16 cellular contexts compared by ENCODE assay signal in the genomic region with DNA sequence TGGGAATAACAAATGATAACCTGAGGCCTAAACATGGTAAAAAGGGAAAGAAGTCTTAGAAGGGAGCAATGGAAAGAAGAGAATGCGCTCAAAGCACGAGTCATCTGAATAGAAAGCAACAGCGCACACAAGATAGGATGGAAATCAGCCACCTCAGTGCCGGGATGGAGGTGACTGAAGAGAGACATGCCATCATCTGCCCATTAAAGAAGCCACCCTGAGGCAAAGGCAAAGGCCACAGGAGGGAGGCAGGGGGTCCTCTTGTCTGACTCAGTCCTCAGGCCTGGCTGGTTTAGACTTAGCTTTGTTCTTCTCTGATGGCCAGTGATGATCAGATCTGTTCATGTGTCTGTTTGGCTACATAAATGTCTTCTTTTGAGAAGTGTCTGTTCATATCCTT.
DNase-seq lines count a peak whose midpoint lies in the region; ATAC-seq, FAIRE-seq and TF ChIP-seq lines count a peak whose summit lies in the region.
"Had no signal": no experiment of that assay in that cellular context is flagged by ENCODE, and none has a peak within 500 bp of the region (broad histone marks: within the 10 kb centered on the region; RNA-seq: fewer than 3 reads in every experiment).

No MANE protein-coding gene starts in this region.

- in situ Hi-C loops in GM12878 (cut with MboI), result no loop called here

- no peak for TF ChIP-seq POLR2A in GM12878 (IDR thresholded peaks at IDR 0.05; ENCODE audit: low read depth, low read length)

- no peak overlapping the region for H3K4me3 Mint-ChIP-seq in neural crest cell
- H3K4me3 Mint-ChIP-seq: CD8-positive, alpha-beta memory T cell; H9 had no signal

- H3K36me3 Mint-ChIP-seq in neural crest cell (ENCODE audit: low read depth), result peaks cover 21% of the 10 kb centered on the region

- H2AFZ ChIP-seq in SK-N-SH (ENCODE audit: low read depth) (no peak overlapping the region), GM12878 (ENCODE audit: control insufficient read depth, low read depth, low read length) (no peak overlapping the region)

- SMC1A ChIA-PET in GM12878 (lab: Charles Lee; ENCODE audit: uncharacterized antibody, unreplicated experiment), result no interaction called here

- no peak overlapping the region for H3K27ac ChIP-seq in SK-N-SH (ENCODE audit: low read depth in 2 of 2, low read length in 1 of 2)
- no peak overlapping the region for H3K27ac ChIP-seq in GM12878 (ENCODE audit: control insufficient read depth, insufficient read depth)
- H3K27ac ChIP-seq: 22Rv1, BLaER1 had no signal

- FAIRE-seq in GM12878 (lab: Jason Lieb, UNC), result no peak
- FAIRE-seq: GM12892 had no signal

- peaks cover 9% of the 10 kb centered on the region for H3K4me1 Mint-ChIP-seq in neural crest cell

- CTCF ChIA-PET in SK-N-SH (lab: Yijun Ruan, JAX) (interaction anchor here (1.5 kb wide), 1 partner anchor 373 kb away, joined by 3 read pairs; no protein-coding TSS in a partner anchor), GM12878 (lab: Yijun Ruan, JAX) (no interaction called here), GM10248 (lab: Yijun Ruan, JAX) (no interaction called here)

- 79% methylated on average over 4 of the region's 4 CpGs for WGBS in SK-N-SH (ENCODE audit: low lambda C conversion rate)
- 94% methylated on average over 4 of the region's 4 CpGs for WGBS in GM12878 (ENCODE audit: insufficient coverage, insufficient replicate concordance, low lambda C conversion rate, missing lambda C conversion rate)

- H3K4me2 ChIP-seq in SK-N-SH (no peak overlapping the region), GM12878 (ENCODE audit: control insufficient read depth, insufficient read depth) (no peak overlapping the region)
- H3K4me2 ChIP-seq: BLaER1 had no signal

- H3K36me3 ChIP-seq in SK-N-SH (replicated peaks in 1 of 2; ENCODE audit: control insufficient read depth in 1 of 2, insufficient read depth in 2 of 2, low read length in 1 of 2) (peaks cover 7 to 8% of the 10 kb centered on the region in 2 experiments), GM12878 (ENCODE audit: control insufficient read depth in 2 of 2, insufficient read depth in 2 of 2, low read length in 1 of 2) (peaks cover 0 to 8% of the 10 kb centered on the region in 2 experiments; a peak in 2 of 4 replicates)

- H3K9me3 ChIP-seq in SK-N-SH (no peaks in the 10 kb centered on the region), GM12878 (replicated peaks; ENCODE audit: control insufficient read depth, insufficient read depth, low read length) (no peaks in the 10 kb centered on the region)

- H4K20me1 ChIP-seq in SK-N-SH (ENCODE audit: insufficient read depth) (no peaks in the 10 kb centered on the region), GM12878 (ENCODE audit: control insufficient read depth, insufficient read depth) (no peaks in the 10 kb centered on the region)
- H4K20me1 ChIP-seq: BLaER1 had no signal

- H3K9ac ChIP-seq in SK-N-SH, result no peak overlapping the region
- no peak overlapping the region for H3K9ac ChIP-seq in GM12878 (ENCODE audit: control insufficient read depth, insufficient read depth, low read length)
- H3K9ac ChIP-seq: BLaER1 had no signal

- no peak overlapping the region for H3K4me3 ChIP-seq in SK-N-SH (ENCODE audit: low read depth in 2 of 2, low read length in 1 of 2)
- H3K4me3 ChIP-seq in GM12878, result no peak overlapping the region
- H3K4me3 ChIP-seq: BLaER1 had no signal

- H3K27me3 ChIP-seq in SK-N-SH (ENCODE audit: insufficient read depth) (no peaks in the 10 kb centered on the region), GM12878 (replicated peaks in 1 of 2; ENCODE audit: control insufficient read depth in 2 of 2, insufficient read depth in 2 of 2, low read length in 1 of 2) (no peaks in the 10 kb centered on the region)
- H3K27me3 ChIP-seq: BLaER1 had no signal

- peak; percentile 22 for DNase-seq in SK-N-SH
- no peak for DNase-seq in GM12878 (ENCODE audit: low read depth, low spot score)
- no peak for DNase-seq in neural crest cell (ENCODE audit: low read depth, low spot score)
- DNase-seq in NCI-H128 (lab: John Stamatoyannopoulos, UW; ENCODE audit: unreplicated experiment), result no peak
- DNase-seq in GM10248 (ENCODE audit: extremely low spot score), result no peak
- DNase-seq in RPMI8226, result no peak
- DNase-seq: CD8-positive, alpha-beta memory T cell; DMS53; GOT3; H9; IMR-90 had no signal

- RAD21 ChIA-PET in GM12878 (lab: Charles Lee; ENCODE audit: unreplicated experiment), result no interaction called here

- H3K27ac Mint-ChIP-seq in neural crest cell (ENCODE audit: unreplicated experiment), result peak overlapping the region; percentile 32
- H3K27ac Mint-ChIP-seq: H9 had no signal

- no peak for TF ChIP-seq RAD21 in SK-N-SH (IDR thresholded peaks at IDR 0.05; ENCODE audit: low read length)
- TF ChIP-seq RAD21 in GM12878 (IDR thresholded peaks at IDR 0.05; ENCODE audit: insufficient read depth, low read depth, low read length), result no peak

- TSS peak; percentile 51 for BruUV-seq in GM12878 (replicated peaks; lab: Mats Ljungman, UMichigan)

- no peak for TF ChIP-seq CTCF in SK-N-SH (IDR thresholded peaks at IDR 0.05)
- no peak for TF ChIP-seq CTCF in GM12878 (IDR thresholded peaks at IDR 0.05 in 2 of 3, conservative IDR thresholded peaks at IDR 0.05 in 1 of 3; ENCODE audit: control insufficient read depth in 2 of 3, extremely low read depth in 1 of 3, insufficient read depth in 1 of 3, low read depth in 3 of 3, low read length in 3 of 3)
- TF ChIP-seq CTCF in neural crest cell (conservative IDR thresholded peaks at IDR 0.05), result no peak
- no peak for TF ChIP-seq CTCF in GM10248 (IDR thresholded peaks at IDR 0.05; ENCODE audit: control extremely low read depth, extremely low read depth, low read depth, missing control alignments)

- no peaks in the 10 kb centered on the region for H3K9me2 ChIP-seq in SK-N-SH

- TF ChIP-seq EP300 in SK-N-SH (IDR thresholded peaks at IDR 0.05; ENCODE audit: borderline replicate concordance in 1 of 2, low read depth in 1 of 2, low read length in 1 of 2) (no peak), GM12878 (IDR thresholded peaks at IDR 0.05; ENCODE audit: borderline replicate concordance in 1 of 2, control insufficient read depth in 1 of 2, low read depth in 2 of 2, low read length in 2 of 2) (no peak)

- H3K4me1 ChIP-seq in SK-N-SH (ENCODE audit: control insufficient read depth in 1 of 2, insufficient read depth in 2 of 2, low read depth in 1 of 2, low read length in 1 of 2), result peaks cover 0 to 7% of the 10 kb centered on the region in 2 experiments; a peak in 2 of 4 replicates
- peaks cover 5% of the 10 kb centered on the region for H3K4me1 ChIP-seq in GM12878 (ENCODE audit: control insufficient read depth, insufficient read depth, low read length)
- H3K4me1 ChIP-seq: BLaER1 had no signal

- H3K27me3 Mint-ChIP-seq in neural crest cell (ENCODE audit: low read depth), result no peaks in the 10 kb centered on the region
- H3K27me3 Mint-ChIP-seq: CD8-positive, alpha-beta memory T cell had no signal

- ATAC-seq in SK-N-SH treated with all-trans-retinoic acid at 6 μM for 48 hours (no peak), GM12878 (no peak), HG02870 (IDR thresholded peaks at IDR 0.05; ENCODE audit: unreplicated experiment) (no peak)

- intact Hi-C loops in GM12878 (cut with micrococcal nuclease; ENCODE audit: unreplicated experiment), result no loop called here

- H3K9me3 Mint-ChIP-seq in neural crest cell, result peaks cover 3% of the 10 kb centered on the region
- H3K9me3 Mint-ChIP-seq: H9 had no signal

- H3K79me2 ChIP-seq in SK-N-SH (ENCODE audit: insufficient read depth) (peaks cover 4% of the 10 kb centered on the region; the same call in 1 of the 2 replicates), GM12878 (ENCODE audit: control insufficient read depth, insufficient read depth, low read length) (no peaks in the 10 kb centered on the region; the same call in 1 of the 2 replicates)

- peaks cover 1% of the 10 kb centered on the region for H3F3A ChIP-seq in SK-N-SH (replicated peaks; ENCODE audit: insufficient read depth)

- POLR2A ChIA-PET in SK-N-SH (lab: Yijun Ruan, JAX) (no interaction called here), GM12878 (lab: Charles Lee) (no interaction called here), GM10248 (lab: Yijun Ruan, JAX) (no interaction called here)

TF ChIP-seq in SK-N-SH, 30 proteins besides CTCF, POLR2A, EP300 and RAD21 (continues in another document):
- TF ChIP-seq, protein P1, sequence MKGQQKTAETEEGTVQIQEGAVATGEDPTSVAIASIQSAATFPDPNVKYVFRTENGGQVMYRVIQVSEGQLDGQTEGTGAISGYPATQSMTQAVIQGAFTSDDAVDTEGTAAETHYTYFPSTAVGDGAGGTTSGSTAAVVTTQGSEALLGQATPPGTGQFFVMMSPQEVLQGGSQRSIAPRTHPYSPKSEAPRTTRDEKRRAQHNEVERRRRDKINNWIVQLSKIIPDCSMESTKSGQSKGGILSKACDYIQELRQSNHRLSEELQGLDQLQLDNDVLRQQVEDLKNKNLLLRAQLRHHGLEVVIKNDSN (IDR thresholded peaks at IDR 0.05; ENCODE audit: borderline replicate concordance, low read depth), result no peak
- TF ChIP-seq EZH2phosphoT487 (IDR thresholded peaks at IDR 0.05; ENCODE audit: borderline replicate concordance, low read depth), result no peak
- no peak for TF ChIP-seq CHD2 (IDR thresholded peaks at IDR 0.05; ENCODE audit: low read length, partially characterized antibody)
- no peak for TF ChIP-seq MXI1 (IDR thresholded peaks at IDR 0.05; ENCODE audit: low read depth, low read length)

TF ChIP-seq in SK-N-SH treated with all-trans-retinoic acid at 6 μM for 48 hours, 23 proteins besides CTCF, POLR2A, EP300 and RAD21:
- TF ChIP-seq GLIS3 (CRISPR knock-in tag; IDR thresholded peaks at IDR 0.05) (no peak), OSR1 (CRISPR knock-in tag; IDR thresholded peaks at IDR 0.05) (no peak), ESRRG (CRISPR knock-in tag; IDR thresholded peaks at IDR 0.05) (no peak), PPARA (CRISPR knock-in tag; IDR thresholded peaks at IDR 0.05; ENCODE audit: borderline replicate concordance) (no peak)

TF ChIP-seq in GM12878, 131 proteins besides CTCF, POLR2A, EP300 and RAD21 (continues in another document):
- TF ChIP-seq NBN (IDR thresholded peaks at IDR 0.05) (no peak), MTA2 (IDR thresholded peaks at IDR 0.05; ENCODE audit: low read depth) (no peak), ZNF384 (IDR thresholded peaks at IDR 0.05; ENCODE audit: borderline replicate concordance, low read depth, low read length) (no peak), EED (IDR thresholded peaks at IDR 0.05; ENCODE audit: low read depth) (no peak), ETV6 (conservative IDR thresholded peaks at IDR 0.05 in 1 of 2, IDR thresholded peaks at IDR 0.05 in 1 of 2; ENCODE audit: borderline replicate concordance in 1 of 2, low read depth in 1 of 2) (no peak), GABPA (IDR thresholded peaks at IDR 0.05; ENCODE audit: low read depth) (no peak), CBX5 (IDR thresholded peaks at IDR 0.05; ENCODE audit: low read depth) (no peak)
